25 cellular contexts compared by ENCODE assay signal in the genomic region with DNA sequence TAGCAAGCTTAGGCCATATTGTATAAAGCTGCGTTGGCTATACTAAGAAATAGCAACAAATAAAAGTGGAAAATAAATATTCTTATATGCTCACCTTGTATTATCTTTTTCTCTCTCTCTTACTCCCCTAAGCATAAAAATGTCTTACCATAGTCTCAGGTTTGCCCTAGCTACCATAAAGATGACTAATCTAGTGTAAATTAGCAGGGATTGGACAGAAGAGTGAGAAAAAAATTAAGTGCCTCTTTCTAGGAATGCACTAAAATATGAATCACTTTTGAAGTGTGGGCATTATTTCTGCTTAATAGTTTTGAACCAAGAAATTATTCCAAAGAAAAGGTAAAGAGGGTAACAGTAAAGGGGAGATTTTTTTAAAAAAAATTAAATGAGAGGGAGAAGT.
"Had no signal": no experiment of that assay in that cellular context is flagged by ENCODE, and none has a peak within 500 bp of the region (broad histone marks: within the 10 kb centered on the region; RNA-seq: fewer than 3 reads in every experiment).

No MANE protein-coding gene starts in this region.

- H3K27ac ChIP-seq: heart right ventricle, lower lobe of right lung, testis, VCaP had no signal

- H3K36me3 ChIP-seq: heart right ventricle, lower lobe of right lung, uterus had no signal

- H3K27me3 Mint-ChIP-seq: activated CD4-positive, alpha-beta T cell treated with anti-CD3 and anti-CD28 coated beads, Interleukin-2, amount 10 ng/mL, durations not matched to agents 7 days and 5 days; activated CD8-positive, alpha-beta memory T cell treated with anti-CD3 and anti-CD28 coated beads, Interleukin-2, amount 10 ng/mL, durations not matched to agents 7 days and 5 days; activated CD8-positive, alpha-beta T cell treated with anti-CD3 and anti-CD28 coated beads for 36 hours had no signal

- FAIRE-seq: small intestine had no signal

- ATAC-seq: activated CD4-positive, CD25-positive, alpha-beta regulatory T cell treated with anti-CD3 and anti-CD28 coated beads, Interleukin-2, amount 50 U/mL, for 24 hours; activated CD8-positive, alpha-beta memory T cell treated with anti-CD3 and anti-CD28 coated beads, Interleukin-2, amount 10 ng/mL, durations not matched to agents 7 days and 5 days; activated CD8-positive, alpha-beta T cell treated with anti-CD3 and anti-CD28 coated beads for 36 hours; heart right ventricle; left colon; lower lobe of right lung; sciatic nerve; stimulated activated naive B cell treated with anti-CD40 and anti-IgM and Interleukin-4, amounts not matched to agents 10 μg/mL and 1 μg/mL and 100 μg/mL, for 72 hours had no signal

- H3K4me1 ChIP-seq: heart right ventricle, lower lobe of right lung, testis had no signal

- H3K4me1 Mint-ChIP-seq: activated CD4-positive, alpha-beta T cell treated with anti-CD3 and anti-CD28 coated beads, Interleukin-2, amount 10 ng/mL, durations not matched to agents 7 days and 5 days; activated CD8-positive, alpha-beta memory T cell treated with anti-CD3 and anti-CD28 coated beads, Interleukin-2, amount 10 ng/mL, durations not matched to agents 7 days and 5 days; naive B cell; stimulated activated naive B cell treated with anti-CD40 and anti-IgM and Interleukin-4, amounts not matched to agents 10 μg/mL and 1 μg/mL and 100 μg/mL, for 72 hours had no signal

- H3K9me3 ChIP-seq: lower lobe of right lung, testis, uterus had no signal

- H3K27me3 ChIP-seq: heart right ventricle, testis, uterus had no signal

- DNase-seq: activated CD4-positive, alpha-beta T cell treated with anti-CD3 and anti-CD28 coated beads, Interleukin-2, amount 10 ng/mL, durations not matched to agents 7 days and 5 days; activated CD8-positive, alpha-beta memory T cell treated with anti-CD3 and anti-CD28 coated beads, Interleukin-2, amount 10 ng/mL, durations not matched to agents 7 days and 5 days; activated CD8-positive, alpha-beta T cell treated with anti-CD3 and anti-CD28 coated beads for 36 hours; activated gamma-delta T cell; activated naive CD4-positive, alpha-beta T cell treated with anti-CD3 and anti-CD28 coated beads, Interleukin-2, amount 50 U/mL, for 16 hours; aorta; cerebellar nuclear complex; cortex of kidney; endodermal cell; heart right ventricle; islet precursor cell; left colon; lower lobe of right lung; naive B cell; occipital lobe; small intestine; stimulated activated CD4-positive, alpha-beta T cell treated with anti-CD3 and anti-CD28 coated beads, Interleukin-15, amount 100 ng/mL, for 24 hours; stimulated activated CD8-positive, alpha-beta memory T cell treated with anti-CD3 and anti-CD28 coated beads, Interleukin-4, amount 100 ng/mL, for 48 hours; stimulated activated naive B cell treated with anti-CD40 and anti-IgM and Interleukin-4, amounts not matched to agents 10 μg/mL and 1 μg/mL and 100 μg/mL, for 72 hours; testis had no signal

- H3K4me3 ChIP-seq: heart right ventricle, lower lobe of right lung, testis, uterus had no signal

- H3K36me3 Mint-ChIP-seq: activated CD8-positive, alpha-beta memory T cell treated with anti-CD3 and anti-CD28 coated beads, Interleukin-2, amount 10 ng/mL, durations not matched to agents 7 days and 5 days; naive B cell; stimulated activated naive B cell treated with anti-CD40 and anti-IgM and Interleukin-4, amounts not matched to agents 10 μg/mL and 1 μg/mL and 100 μg/mL, for 72 hours had no signal

- H3K4me3 Mint-ChIP-seq: activated CD4-positive, alpha-beta T cell treated with anti-CD3 and anti-CD28 coated beads, Interleukin-2, amount 10 ng/mL, durations not matched to agents 7 days and 5 days; activated CD8-positive, alpha-beta memory T cell treated with anti-CD3 and anti-CD28 coated beads, Interleukin-2, amount 10 ng/mL, durations not matched to agents 7 days and 5 days; activated CD8-positive, alpha-beta T cell treated with anti-CD3 and anti-CD28 coated beads for 36 hours; activated T-helper 1 cell treated with anti-CD3 and anti-CD28 coated beads, Interleukin-12 subunit alpha, Interleukin-12 subunit beta, Interleukin-2, Interleukin-4 antibody, amounts not matched to agents 30 ng/mL and 10 ng/mL and 1 ng/mL, durations not matched to agents 14 hours and 24 hours and 36 hours; endodermal cell; naive B cell; stimulated activated naive B cell treated with anti-CD40 and anti-IgM and Interleukin-4, amounts not matched to agents 10 μg/mL and 1 μg/mL and 100 μg/mL, for 72 hours had no signal

- H3K27ac Mint-ChIP-seq: activated CD4-positive, alpha-beta T cell treated with anti-CD3 and anti-CD28 coated beads, Interleukin-2, amount 10 ng/mL, durations not matched to agents 7 days and 5 days; activated CD8-positive, alpha-beta memory T cell treated with anti-CD3 and anti-CD28 coated beads, Interleukin-2, amount 10 ng/mL, durations not matched to agents 7 days and 5 days; activated CD8-positive, alpha-beta T cell treated with anti-CD3 and anti-CD28 coated beads for 36 hours; activated T-helper 1 cell treated with anti-CD3 and anti-CD28 coated beads, Interleukin-12 subunit alpha, Interleukin-12 subunit beta, Interleukin-2, Interleukin-4 antibody, amounts not matched to agents 30 ng/mL and 10 ng/mL and 1 ng/mL, durations not matched to agents 14 hours and 24 hours and 36 hours; endodermal cell; naive B cell; stimulated activated naive B cell treated with anti-CD40 and anti-IgM and Interleukin-4, amounts not matched to agents 10 μg/mL and 1 μg/mL and 100 μg/mL, for 72 hours had no signal
